8 cellular contexts compared by ENCODE assay signal in genomic region chr13:93227280-93227905, GRCh38. TPM values are rescaled to one million over a fixed set of nuclear protein-coding genes. Genes with fewer than 3 reads are reported as not detected.
DNase-seq lines count a peak whose midpoint lies in the region; ATAC-seq, FAIRE-seq and TF ChIP-seq lines count a peak whose summit lies in the region.

No MANE protein-coding gene starts in this region.

- no peaks in the 10 kb centered on the region for H3K9me2 ChIP-seq in GM23248 (ENCODE audit: insufficient read depth)

- H3K27me3 ChIP-seq in GM23248 (replicated peaks; ENCODE audit: insufficient read depth) (no peaks in the 10 kb centered on the region), dorsolateral prefrontal cortex (peaks cover 0 to 23% (median 0%) of the 10 kb centered on the region in 45 donors)

- peak overlapping the region; percentile 81 for H3K9ac ChIP-seq in GM23248

- no peaks in the 10 kb centered on the region for H4K20me1 ChIP-seq in GM23248 (ENCODE audit: insufficient read depth)

- H3K9me3 ChIP-seq in GM23248 (ENCODE audit: low read depth) (no peaks in the 10 kb centered on the region), mesodermal cell (ENCODE audit: control insufficient read depth, low read length) (no peaks in the 10 kb centered on the region)

- H3K4me1 Mint-ChIP-seq in natural killer cell = no peaks in the 10 kb centered on the region

- no peak for TF ChIP-seq CTCF in dorsolateral prefrontal cortex (IDR thresholded peaks at IDR 0.05 in 54 of 56, conservative IDR thresholded peaks at IDR 0.05 in 2 of 56; ENCODE audit: low read depth in 1 of 56, partially characterized antibody in 56 of 56)
- no peak for TF ChIP-seq CTCF in natural killer cell (IDR thresholded peaks at IDR 0.05)

- ATAC-seq in natural killer cell (no peak), HG03442 (IDR thresholded peaks at IDR 0.05; ENCODE audit: unreplicated experiment) (no peak)

- H3K4me1 ChIP-seq in GM23248 (ENCODE audit: insufficient read depth) (peaks cover 34% of the 10 kb centered on the region), mesodermal cell (ENCODE audit: control insufficient read depth, insufficient read depth, low read length, poor library complexity, severe bottlenecking) (peaks cover 34% of the 10 kb centered on the region)

- H3K27ac ChIP-seq in GM23248 = peak overlapping the region; percentile 73
- peak overlapping the region in 54 of 59 donors; percentile 9 to 85 (median 65) for H3K27ac ChIP-seq in dorsolateral prefrontal cortex
- H3K27ac ChIP-seq in mesodermal cell (ENCODE audit: low read depth, low read length, severe bottlenecking) = peak overlapping the region; percentile 87

- DNase-seq in GM23248 (peak; percentile 72), NCI-H345 treated with DMSO at 0.1 percent for 48 hours (lab: John Stamatoyannopoulos, UW; ENCODE audit: unreplicated experiment) (peak; percentile 60), dorsolateral prefrontal cortex (peak in 2 of 10 donors; percentile 16 to 46), NOMO-1 treated with dmso at 0.1 percent for 144 hours (lab: John Stamatoyannopoulos, UW; ENCODE audit: unreplicated experiment) (no peak), GM19239 (ENCODE audit: insufficient read length, low spot score) (no peak), natural killer cell (no peak)

- H3K4me2 ChIP-seq in GM23248 (ENCODE audit: unreplicated experiment) = peak overlapping the region; percentile 82

- 0 to 1% methylated on average over 35 to 44 of the region's 56 CpGs for WGBS in GM23248 (ENCODE audit: low coverage in 1 of 2, low lambda C conversion rate in 2 of 2, missing lambda C conversion rate in 2 of 2), 2 experiments
- WGBS in mesodermal cell (ENCODE audit: insufficient coverage in 2 of 2), 2 experiments = 0% methylated on average over 42 to 44 of the region's 56 CpGs

- intact Hi-C loops in dorsolateral prefrontal cortex (cut with DNase I) (no loop called here), natural killer cell (cut with micrococcal nuclease) (no loop called here)

- H3K79me2 ChIP-seq in GM23248 (ENCODE audit: insufficient read depth) = peaks cover 22% of the 10 kb centered on the region

- H3K4me3 ChIP-seq in GM23248 (peak overlapping the region; percentile 83), dorsolateral prefrontal cortex (peak overlapping the region; percentile 11 to 79 (median 66)), mesodermal cell (ENCODE audit: extremely low read depth, insufficient read depth, low read length, poor library complexity, severe bottlenecking) (peak overlapping the region; percentile 78)

- no peak overlapping the region for H3K27ac Mint-ChIP-seq in natural killer cell

- H2AFZ ChIP-seq in GM23248 = peak overlapping the region; percentile 95

- in situ Hi-C loops in GM23248 (cut with MboI) = loop anchor here (25.0 kb wide), 1 partner anchor 1135 kb away; no protein-coding TSS in a partner anchor

- peaks cover 24% of the 10 kb centered on the region for H3K36me3 Mint-ChIP-seq in natural killer cell

- peaks cover 38% of the 10 kb centered on the region for H3F3A ChIP-seq in GM23248 (ENCODE audit: insufficient read depth)

- H3K4me3 Mint-ChIP-seq in natural killer cell = no peak overlapping the region

- FAIRE-seq in GM19239 (lab: Jason Lieb, UNC) = no peak

- H3K36me3 ChIP-seq in GM23248 (ENCODE audit: low read depth) (no peaks in the 10 kb centered on the region), mesodermal cell (ENCODE audit: control insufficient read depth, insufficient read depth, low read length) (no peaks in the 10 kb centered on the region)

- peaks cover 4 to 7% of the 10 kb centered on the region in 2 donors for H3K9me3 Mint-ChIP-seq in natural killer cell

- H3K27me3 Mint-ChIP-seq in natural killer cell (ENCODE audit: low read depth in 2 of 2) = peaks cover 24 to 42% of the 10 kb centered on the region in 2 donors

RNA-seq across cellular contexts. Expression of gene GPC6, which starts 0.8 kb away (rescaled TPM):
- total RNA-seq in GM23248 (2014; rRNA removed; shearing (Covaris generic)) = 20.8 and 22.6 TPM in 2 replicates
- polyA plus RNA-seq in GM23248 (2016; fragmentation: Nextera tagmentation; extraction: Ambion mirVana) = 13.8 and 14.4 TPM in 2 replicates
- 1 to 10 TPM; 1.7 to 7.1 (median 3.1) TPM for total RNA-seq in dorsolateral prefrontal cortex
- polyA plus RNA-seq in mesodermal cell (2013, experiment 1 of 2) = 40.0 TPM
- polyA plus RNA-seq in mesodermal cell (2013, experiment 2 of 2) = 39.1 TPM
- not detected for total RNA-seq in natural killer cell

Comparison
In these comparisons a context has a peak if more than half of its experiments do, and no peak if none do; other contexts are left out.
1. DNase-seq: peak in GM23248 (single experiment) and NCI-H345 treated with DMSO at 0.1 percent for 48 hours (single experiment); none in NOMO-1 treated with dmso at 0.1 percent for 144 hours (single experiment), GM19239 (single experiment) and natural killer cell (single experiment).
2. Peak in every context shown above with its lines, with median percentiles within 50 percentile points of each other: H3K27ac ChIP-seq and H3K4me3 ChIP-seq.